ENCODE assay signal across 2 cellular contexts in the genomic region with DNA sequence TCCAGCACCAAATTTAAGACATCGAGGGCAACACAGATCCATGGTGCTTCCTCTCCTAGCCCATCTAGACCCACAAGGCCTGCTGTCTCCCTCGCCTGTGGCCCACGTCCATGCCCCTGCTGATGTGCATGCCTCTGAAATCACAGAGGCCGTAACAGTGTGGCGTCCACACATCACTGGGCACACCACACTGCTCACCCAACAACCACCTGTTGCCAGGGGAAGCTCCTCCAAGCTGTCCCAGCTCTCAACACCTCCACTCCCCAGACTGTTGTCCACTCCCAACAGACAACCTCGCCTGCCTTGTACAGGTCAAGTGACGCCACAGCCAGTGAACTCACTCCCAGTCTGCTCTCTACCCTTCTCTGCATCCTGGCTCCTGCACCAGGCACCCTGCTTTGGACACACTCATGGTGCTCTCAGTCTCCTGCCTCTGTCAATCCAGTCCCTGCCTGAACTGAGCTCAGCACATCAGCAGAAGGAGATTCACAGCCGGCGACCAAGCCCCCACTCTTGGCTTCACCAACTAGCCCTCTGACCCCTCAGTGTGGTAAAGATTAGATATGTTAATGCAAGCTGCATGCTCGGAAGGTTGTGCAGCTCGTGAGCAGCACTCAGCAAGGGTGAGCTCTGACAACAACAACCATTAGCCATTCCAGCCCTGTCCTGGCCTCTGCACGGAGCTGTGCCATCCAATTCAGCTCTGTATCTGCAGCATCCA.
TF ChIP-seq lines count a peak whose summit lies in the region.

No MANE protein-coding gene starts in this region.

TF ChIP-seq in GM23338, 12 proteins besides CTCF, POLR2A, EP300 and RAD21 (continues in another document):
- no peak for TF ChIP-seq STAT1 (IDR thresholded peaks at IDR 0.05; ENCODE audit: unreplicated experiment)
- no peak for TF ChIP-seq POLR2AphosphoS5 (IDR thresholded peaks at IDR 0.05; ENCODE audit: low read depth)
- TF ChIP-seq EZH2 (IDR thresholded peaks at IDR 0.05; ENCODE audit: low read depth, unreplicated experiment): no peak
- no peak for TF ChIP-seq EZH2phosphoT487 (IDR thresholded peaks at IDR 0.05; ENCODE audit: unreplicated experiment)
- TF ChIP-seq NANOG (IDR thresholded peaks at IDR 0.05; ENCODE audit: borderline replicate concordance): no peak
- TF ChIP-seq, protein P1, sequence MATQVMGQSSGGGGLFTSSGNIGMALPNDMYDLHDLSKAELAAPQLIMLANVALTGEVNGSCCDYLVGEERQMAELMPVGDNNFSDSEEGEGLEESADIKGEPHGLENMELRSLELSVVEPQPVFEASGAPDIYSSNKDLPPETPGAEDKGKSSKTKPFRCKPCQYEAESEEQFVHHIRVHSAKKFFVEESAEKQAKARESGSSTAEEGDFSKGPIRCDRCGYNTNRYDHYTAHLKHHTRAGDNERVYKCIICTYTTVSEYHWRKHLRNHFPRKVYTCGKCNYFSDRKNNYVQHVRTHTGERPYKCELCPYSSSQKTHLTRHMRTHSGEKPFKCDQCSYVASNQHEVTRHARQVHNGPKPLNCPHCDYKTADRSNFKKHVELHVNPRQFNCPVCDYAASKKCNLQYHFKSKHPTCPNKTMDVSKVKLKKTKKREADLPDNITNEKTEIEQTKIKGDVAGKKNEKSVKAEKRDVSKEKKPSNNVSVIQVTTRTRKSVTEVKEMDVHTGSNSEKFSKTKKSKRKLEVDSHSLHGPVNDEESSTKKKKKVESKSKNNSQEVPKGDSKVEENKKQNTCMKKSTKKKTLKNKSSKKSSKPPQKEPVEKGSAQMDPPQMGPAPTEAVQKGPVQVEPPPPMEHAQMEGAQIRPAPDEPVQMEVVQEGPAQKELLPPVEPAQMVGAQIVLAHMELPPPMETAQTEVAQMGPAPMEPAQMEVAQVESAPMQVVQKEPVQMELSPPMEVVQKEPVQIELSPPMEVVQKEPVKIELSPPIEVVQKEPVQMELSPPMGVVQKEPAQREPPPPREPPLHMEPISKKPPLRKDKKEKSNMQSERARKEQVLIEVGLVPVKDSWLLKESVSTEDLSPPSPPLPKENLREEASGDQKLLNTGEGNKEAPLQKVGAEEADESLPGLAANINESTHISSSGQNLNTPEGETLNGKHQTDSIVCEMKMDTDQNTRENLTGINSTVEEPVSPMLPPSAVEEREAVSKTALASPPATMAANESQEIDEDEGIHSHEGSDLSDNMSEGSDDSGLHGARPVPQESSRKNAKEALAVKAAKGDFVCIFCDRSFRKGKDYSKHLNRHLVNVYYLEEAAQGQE (IDR thresholded peaks at IDR 0.05; ENCODE audit: unreplicated experiment): no peak
- TF ChIP-seq, protein P2, sequence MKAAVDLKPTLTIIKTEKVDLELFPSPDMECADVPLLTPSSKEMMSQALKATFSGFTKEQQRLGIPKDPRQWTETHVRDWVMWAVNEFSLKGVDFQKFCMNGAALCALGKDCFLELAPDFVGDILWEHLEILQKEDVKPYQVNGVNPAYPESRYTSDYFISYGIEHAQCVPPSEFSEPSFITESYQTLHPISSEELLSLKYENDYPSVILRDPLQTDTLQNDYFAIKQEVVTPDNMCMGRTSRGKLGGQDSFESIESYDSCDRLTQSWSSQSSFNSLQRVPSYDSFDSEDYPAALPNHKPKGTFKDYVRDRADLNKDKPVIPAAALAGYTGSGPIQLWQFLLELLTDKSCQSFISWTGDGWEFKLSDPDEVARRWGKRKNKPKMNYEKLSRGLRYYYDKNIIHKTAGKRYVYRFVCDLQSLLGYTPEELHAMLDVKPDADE (IDR thresholded peaks at IDR 0.05): no peak
- no peak for TF ChIP-seq CREB1 (CRISPR knock-in tag; IDR thresholded peaks at IDR 0.05; ENCODE audit: low read depth)
- TF ChIP-seq ZNF114 (CRISPR knock-in tag; IDR thresholded peaks at IDR 0.05): no peak
- no peak for TF ChIP-seq ZNF331 (CRISPR knock-in tag; IDR thresholded peaks at IDR 0.05; ENCODE audit: low read depth)
- TF ChIP-seq JUNB (IDR thresholded peaks at IDR 0.05; ENCODE audit: unreplicated experiment): no peak

TF ChIP-seq in IMR-90, 13 proteins besides CTCF, POLR2A, EP300 and RAD21:
- TF ChIP-seq, protein P3, sequence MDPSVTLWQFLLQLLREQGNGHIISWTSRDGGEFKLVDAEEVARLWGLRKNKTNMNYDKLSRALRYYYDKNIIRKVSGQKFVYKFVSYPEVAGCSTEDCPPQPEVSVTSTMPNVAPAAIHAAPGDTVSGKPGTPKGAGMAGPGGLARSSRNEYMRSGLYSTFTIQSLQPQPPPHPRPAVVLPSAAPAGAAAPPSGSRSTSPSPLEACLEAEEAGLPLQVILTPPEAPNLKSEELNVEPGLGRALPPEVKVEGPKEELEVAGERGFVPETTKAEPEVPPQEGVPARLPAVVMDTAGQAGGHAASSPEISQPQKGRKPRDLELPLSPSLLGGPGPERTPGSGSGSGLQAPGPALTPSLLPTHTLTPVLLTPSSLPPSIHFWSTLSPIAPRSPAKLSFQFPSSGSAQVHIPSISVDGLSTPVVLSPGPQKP (IDR thresholded peaks at IDR 0.05; ENCODE audit: borderline replicate concordance, low read depth, low read length): no peak
- no peak for TF ChIP-seq RCOR1 (IDR thresholded peaks at IDR 0.05; ENCODE audit: insufficient replicate concordance, low read length)
- no peak for TF ChIP-seq FOS (IDR thresholded peaks at IDR 0.05; ENCODE audit: low read depth, low read length)
- TF ChIP-seq MXI1 (IDR thresholded peaks at IDR 0.05; ENCODE audit: borderline replicate concordance, low read depth, low read length): no peak
- no peak for TF ChIP-seq SMC3 (IDR thresholded peaks at IDR 0.05; ENCODE audit: low read depth, low read length)
- TF ChIP-seq CEBPB (IDR thresholded peaks at IDR 0.05; ENCODE audit: low read depth, low read length): no peak
- TF ChIP-seq RFX5 (IDR thresholded peaks at IDR 0.05; ENCODE audit: low read depth, low read length): no peak
- TF ChIP-seq, protein P4, sequence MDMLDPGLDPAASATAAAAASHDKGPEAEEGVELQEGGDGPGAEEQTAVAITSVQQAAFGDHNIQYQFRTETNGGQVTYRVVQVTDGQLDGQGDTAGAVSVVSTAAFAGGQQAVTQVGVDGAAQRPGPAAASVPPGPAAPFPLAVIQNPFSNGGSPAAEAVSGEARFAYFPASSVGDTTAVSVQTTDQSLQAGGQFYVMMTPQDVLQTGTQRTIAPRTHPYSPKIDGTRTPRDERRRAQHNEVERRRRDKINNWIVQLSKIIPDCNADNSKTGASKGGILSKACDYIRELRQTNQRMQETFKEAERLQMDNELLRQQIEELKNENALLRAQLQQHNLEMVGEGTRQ (IDR thresholded peaks at IDR 0.05; ENCODE audit: low read depth, low read length): no peak
- TF ChIP-seq MAFK (IDR thresholded peaks at IDR 0.05; ENCODE audit: low read depth, low read length): no peak
- TF ChIP-seq BHLHE40 (IDR thresholded peaks at IDR 0.05; ENCODE audit: low read depth, low read length): no peak
- TF ChIP-seq NFE2L2 (IDR thresholded peaks at IDR 0.05; ENCODE audit: low read depth, low read length): no peak
- TF ChIP-seq MAZ (IDR thresholded peaks at IDR 0.05; ENCODE audit: borderline replicate concordance, low read depth, low read length): no peak
- no peak for TF ChIP-seq CHD1 (IDR thresholded peaks at IDR 0.05; ENCODE audit: low read depth, low read length)
